1 cellular context compared by ENCODE assay signal in genomic region chr19:49710372-49710951, GRCh38.
A peak's percentile ranks its signal among the peaks of the same experiment; 100 is the strongest.
TF ChIP-seq lines count a peak whose summit lies in the region.

No MANE protein-coding gene starts in this region.

TF ChIP-seq in K562, 482 proteins besides CTCF, POLR2A, EP300 and RAD21 (continued from another document and continues in another):
- TF ChIP-seq ATF6 (CRISPR knock-in tag; IDR thresholded peaks at IDR 0.05) (peak; percentile 70; the same call in 1 of the 2 replicates), GATA2 (CRISPR knock-in tag; IDR thresholded peaks at IDR 0.05) (no peak), ARID2 (IDR thresholded peaks at IDR 0.05) (no peak), TARDBP (IDR thresholded peaks at IDR 0.05) (no peak), CEBPG (CRISPR knock-in tag; IDR thresholded peaks at IDR 0.05) (no peak), CEBPG (tag; conservative IDR thresholded peaks at IDR 0.05 in 1 of 2, IDR thresholded peaks at IDR 0.05 in 1 of 2) (no peak), SMC3 (conservative IDR thresholded peaks at IDR 0.05; ENCODE audit: insufficient read depth, low read depth, low read length) (no peak), HNRNPUL1 (IDR thresholded peaks at IDR 0.05; ENCODE audit: low read length) (no peak), TFAP4 (CRISPR knock-in tag; IDR thresholded peaks at IDR 0.05; ENCODE audit: borderline replicate concordance) (peak; percentile 80), EWSR1 (IDR thresholded peaks at IDR 0.05; ENCODE audit: borderline replicate concordance, low read depth, partially characterized antibody) (no peak), RBM34 (IDR thresholded peaks at IDR 0.05; ENCODE audit: borderline replicate concordance, insufficient read depth, low read length) (no peak), FIP1L1 (IDR thresholded peaks at IDR 0.05; ENCODE audit: low read depth, low read length, poor library complexity, severe bottlenecking) (no peak), PCBP2 (IDR thresholded peaks at IDR 0.05; ENCODE audit: low read depth, low read length, poor library complexity, severe bottlenecking) (no peak), SMARCA4 (IDR thresholded peaks at IDR 0.05) (0 out of 2 replicates have a peak, but pooled peaks have one; percentile 12), ZNF253 (CRISPR knock-in tag; conservative IDR thresholded peaks at IDR 0.05) (no peak), PBX2 (CRISPR knock-in tag; IDR thresholded peaks at IDR 0.05; ENCODE audit: low read depth) (no peak), PBX2 (tag; conservative IDR thresholded peaks at IDR 0.05; ENCODE audit: low read depth) (no peak), THAP12 (CRISPR knock-in tag; IDR thresholded peaks at IDR 0.05) (no peak), ELF1 (tag; IDR thresholded peaks at IDR 0.05) (no peak), BCLAF1 (IDR thresholded peaks at IDR 0.05; ENCODE audit: borderline replicate concordance in 1 of 2, control insufficient read depth in 1 of 2, low read depth in 2 of 2, low read length in 1 of 2) (no peak), ZFP91 (CRISPR knock-in tag; IDR thresholded peaks at IDR 0.05) (no peak), GATAD2A (IDR thresholded peaks at IDR 0.05) (no peak), FOXK2 (conservative IDR thresholded peaks at IDR 0.05 in 1 of 2, IDR thresholded peaks at IDR 0.05 in 1 of 2; ENCODE audit: low read depth in 2 of 2) (no peak), IRF9 (tag; IDR thresholded peaks at IDR 0.05) (no peak), POLR2H (tag; IDR thresholded peaks at IDR 0.05; ENCODE audit: low read depth) (no peak), ZNF785 (CRISPR knock-in tag; IDR thresholded peaks at IDR 0.05) (no peak), MXI1 (IDR thresholded peaks at IDR 0.05; ENCODE audit: low read depth, low read length) (no peak), ZNF274 (IDR thresholded peaks at IDR 0.05; ENCODE audit: borderline replicate concordance, low read depth, low read length) (no peak), ZNF778 (CRISPR knock-in tag; IDR thresholded peaks at IDR 0.05) (no peak), ZNF707 (CRISPR knock-in tag; conservative IDR thresholded peaks at IDR 0.05) (no peak), ZNF318 (IDR thresholded peaks at IDR 0.05; ENCODE audit: borderline replicate concordance in 1 of 2, low read depth in 1 of 2) (no peak), SIX5 (IDR thresholded peaks at IDR 0.05; ENCODE audit: borderline replicate concordance in 1 of 2, insufficient read depth in 1 of 2, low read depth in 1 of 2, low read length in 2 of 2) (no peak), ZNF354B (CRISPR knock-in tag; IDR thresholded peaks at IDR 0.05) (no peak), TCF7 (IDR thresholded peaks at IDR 0.05; ENCODE audit: borderline replicate concordance) (no peak), BRF1 (IDR thresholded peaks at IDR 0.05; ENCODE audit: borderline replicate concordance, extremely low read depth, insufficient read length) (no peak), SREBF2 (CRISPR knock-in tag; IDR thresholded peaks at IDR 0.05) (no peak), ZNF175 (CRISPR knock-in tag; IDR thresholded peaks at IDR 0.05; ENCODE audit: low read depth) (0 out of 2 replicates have a peak, but pooled peaks have one; percentile 22)
